Comparison of ENCODE assay signal across 1 cellular context in genomic region chr21:37145635-37146111, GRCh38.
TF ChIP-seq lines count a peak whose summit lies in the region.

No MANE protein-coding gene starts in this region.

TF ChIP-seq in HCT116, 20 proteins besides CTCF, POLR2A, EP300 and RAD21 (continued from another document):
- TF ChIP-seq ZBTB33 (IDR thresholded peaks at IDR 0.05; ENCODE audit: extremely low read depth, insufficient replicate concordance, low read length) (no peak), REST (IDR thresholded peaks at IDR 0.05; ENCODE audit: low read depth) (no peak), JUND (IDR thresholded peaks at IDR 0.05) (no peak), EGR1 (IDR thresholded peaks at IDR 0.05; ENCODE audit: low read depth) (no peak), TCF7L2 (IDR thresholded peaks at IDR 0.05; ENCODE audit: borderline replicate concordance, extremely low read depth, insufficient read depth, insufficient read length) (no peak), SIN3A (IDR thresholded peaks at IDR 0.05; ENCODE audit: low read depth) (no peak), FOSL1 (IDR thresholded peaks at IDR 0.05; ENCODE audit: low read depth) (no peak)
TF ChIP-seq in HCT116: peak in this region for 0.
